ENCODE assay signal across 17 cellular contexts in genomic region chr6:163390770-163391169, GRCh38. TPM values are rescaled to one million over a fixed set of nuclear protein-coding genes. Genes with fewer than 3 reads are reported as not detected.
DNase-seq lines count a peak whose midpoint lies in the region; ATAC-seq and TF ChIP-seq lines count a peak whose summit lies in the region.
"Had no signal": no experiment of that assay in that cellular context is flagged by ENCODE, and none has a peak within 500 bp of the region (broad histone marks: within the 10 kb centered on the region; RNA-seq: fewer than 3 reads in every experiment).

No MANE protein-coding gene starts in this region.

- POLR2A ChIA-PET in Panc1 (lab: Charles Lee): no interaction called here

- no peaks in the 10 kb centered on the region for H3K27me3 ChIP-seq in Panc1 (ENCODE audit: control insufficient read depth, insufficient read depth, low read length)
- H3K27me3 ChIP-seq in neutrophil: no peaks in the 10 kb centered on the region
- H3K27me3 ChIP-seq in right atrium auricular region: no peaks in the 10 kb centered on the region

- no peak for ATAC-seq in Panc1
- ATAC-seq: A549 had no signal

- BruUV-seq in Panc1 (replicated peaks; lab: Mats Ljungman, UMichigan): no TSS peak

- TF ChIP-seq CTCF in Panc1 (IDR thresholded peaks at IDR 0.05): no peak
- no peak for TF ChIP-seq CTCF in neutrophil (IDR thresholded peaks at IDR 0.05)
- TF ChIP-seq CTCF in right atrium auricular region (IDR thresholded peaks at IDR 0.05): no peak

- H3K4me1 ChIP-seq in Panc1 (ENCODE audit: control insufficient read depth, insufficient read depth, low read length) (peaks cover 21% of the 10 kb centered on the region), neutrophil (ENCODE audit: control insufficient read depth in 1 of 2, insufficient read depth in 1 of 2, low read depth in 1 of 2, low read length in 1 of 2) (peaks cover 32 to 35% of the 10 kb centered on the region in 2 experiments), right atrium auricular region (peaks cover 0 to 22% of the 10 kb centered on the region in 2 donors)
- H3K4me1 ChIP-seq: Caco-2 had no signal

- CTCF ChIA-PET in Panc1 (lab: Charles Lee): no interaction called here

- DNase-seq in SKM-1 treated with dmso at 0.1 percent for 144 hours (lab: John Stamatoyannopoulos, UW; ENCODE audit: unreplicated experiment): peak; percentile 31
- DNase-seq in SKM-1 (lab: John Stamatoyannopoulos, UW; ENCODE audit: unreplicated experiment): no peak
- DNase-seq in NOMO-1 treated with dmso at 0.1 percent for 144 hours (lab: John Stamatoyannopoulos, UW; ENCODE audit: unreplicated experiment): peak; percentile 3
- no peak for DNase-seq in Panc1 (ENCODE audit: low read depth, low spot score)
- DNase-seq in right atrium auricular region (ENCODE audit: low spot score): no peak
- DNase-seq in NCI-H2171 treated with DMSO at 0.1 percent for 48 hours (lab: John Stamatoyannopoulos, UW): no peak
- no peak for DNase-seq in mesenteric fat pad (ENCODE audit: low spot score)
- DNase-seq: AML-193; Caco-2; CD4-positive, alpha-beta T cell; GOT3; H9 had no signal

- no peak overlapping the region for H3K4me3 ChIP-seq in Panc1 (ENCODE audit: low read depth in 2 of 2, low read length in 2 of 2)
- peak overlapping the region in 1 of 2 experiments; percentile 17 for H3K4me3 ChIP-seq in neutrophil (ENCODE audit: low read depth in 1 of 2, low read length in 1 of 2)
- no peak overlapping the region for H3K4me3 ChIP-seq in right atrium auricular region
- H3K4me3 ChIP-seq: A549 had no signal

- no peaks in the 10 kb centered on the region for H3K9me3 ChIP-seq in Panc1 (ENCODE audit: control insufficient read depth, insufficient read depth, low read depth, low read length)
- H3K9me3 ChIP-seq in neutrophil: no peaks in the 10 kb centered on the region
- H3K9me3 ChIP-seq in right atrium auricular region: no peaks in the 10 kb centered on the region
- H3K9me3 ChIP-seq: A549, Caco-2 had no signal

- H3K27ac ChIP-seq in Panc1 (ENCODE audit: low read length) (peak overlapping the region; percentile 61; the same call in 1 of the 2 replicates), neutrophil (peak overlapping the region; percentile 79), right atrium auricular region (no peak overlapping the region)
- H3K27ac ChIP-seq: 22Rv1, A549, C4-2B had no signal

- in situ Hi-C loops in Panc1 (cut with HindIII; ENCODE audit: low pct_unique_long_range_greater_than_20kb, low sequenced_read_pairs): no loop called here

- H3K36me3 ChIP-seq in Panc1 (ENCODE audit: control insufficient read depth, insufficient read depth, low read length): no peaks in the 10 kb centered on the region
- no peaks in the 10 kb centered on the region for H3K36me3 ChIP-seq in neutrophil
- no peaks in the 10 kb centered on the region for H3K36me3 ChIP-seq in right atrium auricular region

- intact Hi-C loops in Panc1 (cut with micrococcal nuclease; ENCODE audit: unreplicated experiment): no loop called here

RNA-seq across cellular contexts. Expression of gene QKI, which starts 23.7 kb away (rescaled TPM):
- total RNA-seq in Panc1 (2021; ENCODE audit: unreplicated experiment) (176 TPM), right atrium auricular region (100 to 1,000 TPM; 366 to 434 TPM), mesenteric fat pad (267 TPM)
- polyA plus RNA-seq in Panc1 (2012; ENCODE audit: insufficient read length): 81.4 TPM
- total RNA-seq: HT-29 had no signal

Comparison
In these comparisons a context has a peak if more than half of its experiments do, and no peak if none do; other contexts are left out.
1. DNase-seq: peak in SKM-1 treated with dmso at 0.1 percent for 144 hours (single experiment) and NOMO-1 treated with dmso at 0.1 percent for 144 hours (single experiment); none in SKM-1 (single experiment), Panc1 (single experiment), right atrium auricular region (single experiment), NCI-H2171 treated with DMSO at 0.1 percent for 48 hours (single experiment) and mesenteric fat pad (single experiment).
2. H3K27ac ChIP-seq: peak in Panc1 (single experiment) and neutrophil (single experiment); none in right atrium auricular region (0 of 2).